Comparison of ENCODE assay signal across 22 cellular contexts in genomic region chr4:109554971-109555370, GRCh38.
"Had no signal": no experiment of that assay in that cellular context is flagged by ENCODE, and none has a peak within 500 bp of the region (broad histone marks: within the 10 kb centered on the region; RNA-seq: fewer than 3 reads in every experiment).

No MANE protein-coding gene starts in this region.

- H3K4me2 ChIP-seq: hepatocyte had no signal

- H3K27ac ChIP-seq: coronary artery, hepatocyte, left ventricle myocardium inferior, lower lobe of right lung, psoas muscle, skin epidermis, suprapubic skin, thyroid gland had no signal

- H3K79me2 ChIP-seq: hepatocyte had no signal

- H3K4me3 Mint-ChIP-seq: nephron progenitor cell, type B pancreatic cell had no signal

- H3K4me1 ChIP-seq: psoas muscle had no signal

- H3K27me3 ChIP-seq: suprapubic skin, thyroid gland had no signal

- H3K27me3 Mint-ChIP-seq: naive B cell had no signal

- H2AFZ ChIP-seq: hepatocyte had no signal

- H3K9me3 ChIP-seq: left ventricle myocardium inferior, lower lobe of right lung, suprapubic skin, thyroid gland had no signal

- DNase-seq: effector CD4-positive, alpha-beta T cell; foreskin melanocyte; head of caudate nucleus; kidney; left cardiac atrium; left ventricle myocardium inferior; lower lobe of right lung; mesenchymal stem cell; midbrain; naive B cell; nephron progenitor cell; psoas muscle; retina; stimulated activated CD4-positive, alpha-beta T cell treated with anti-CD3 and anti-CD28 coated beads, Interleukin-2, amount 100 ng/mL, for 24 hours; stimulated activated CD4-positive, alpha-beta T cell treated with anti-CD3 and anti-CD28 coated beads, Interleukin-4, amount 100 ng/mL, for 4 hours; stimulated activated naive CD4-positive, alpha-beta T cell treated with Interleukin-2 at 50 U/mL for 16 hours; thyroid gland had no signal

- H3K27ac Mint-ChIP-seq: nephron progenitor cell, type B pancreatic cell had no signal

- H3K4me3 ChIP-seq: coronary artery, hepatocyte, left ventricle myocardium inferior, lower lobe of right lung, psoas muscle, skin epidermis, suprapubic skin, thyroid gland had no signal

- H3K36me3 ChIP-seq: lower lobe of right lung, suprapubic skin, thyroid gland had no signal
